ENCODE assay signal across 2 cellular contexts in the genomic region with DNA sequence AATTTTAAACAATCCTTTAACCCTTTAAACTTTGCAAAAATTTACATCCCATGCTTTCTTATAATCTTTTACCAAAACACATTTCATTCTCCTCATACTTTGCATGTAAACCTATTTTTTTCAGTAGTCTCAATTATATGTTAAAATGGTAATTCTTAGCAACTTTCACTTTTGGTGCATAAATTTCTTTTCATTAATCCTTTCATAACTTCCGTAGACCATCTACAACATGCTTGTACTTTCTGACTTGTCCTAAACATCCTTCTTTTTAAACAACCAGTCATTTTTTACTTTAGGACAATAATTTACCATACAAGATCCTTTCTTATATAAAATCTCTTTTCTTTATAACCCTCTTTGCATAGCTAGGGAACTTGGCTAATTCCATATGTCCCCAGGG.
A peak's percentile ranks its signal among the peaks of the same experiment; 100 is the strongest.
TF ChIP-seq lines count a peak whose summit lies in the region.

No MANE protein-coding gene starts in this region.

TF ChIP-seq in HepG2, 621 proteins besides CTCF, POLR2A, EP300 and RAD21:
- TF ChIP-seq SIN3B (IDR thresholded peaks at IDR 0.05; ENCODE audit: low read length) (no peak), ZFP36 (IDR thresholded peaks at IDR 0.05; ENCODE audit: borderline replicate concordance, low read depth, low read length, partially characterized antibody) (peak; percentile 75)

TF ChIP-seq in K562, 482 proteins besides CTCF, POLR2A, EP300 and RAD21:
- TF ChIP-seq EHMT2 (IDR thresholded peaks at IDR 0.05) = no peak
- peak; percentile 56 for TF ChIP-seq ZFP36 (IDR thresholded peaks at IDR 0.05; ENCODE audit: low read depth, low read length, partially characterized antibody)
- no peak for TF ChIP-seq ZMIZ1 (IDR thresholded peaks at IDR 0.05; ENCODE audit: low read depth in 2 of 2, low read length in 2 of 2)
TF ChIP-seq in K562: peak in this region for 1.
